In genomic region chr7:155743197-155743596, GRCh38 we compare ENCODE assay signal across 2 cellular contexts.
TF ChIP-seq lines count a peak whose summit lies in the region.

No MANE protein-coding gene starts in this region.

TF ChIP-seq in GM23338, 12 proteins besides CTCF, POLR2A, EP300 and RAD21:
- TF ChIP-seq ETS1 (IDR thresholded peaks at IDR 0.05) (no peak), JUNB (IDR thresholded peaks at IDR 0.05; ENCODE audit: unreplicated experiment) (no peak), CREB1 (CRISPR knock-in tag; IDR thresholded peaks at IDR 0.05; ENCODE audit: low read depth) (no peak), EZH2phosphoT487 (IDR thresholded peaks at IDR 0.05; ENCODE audit: unreplicated experiment) (no peak), NANOG (IDR thresholded peaks at IDR 0.05; ENCODE audit: borderline replicate concordance) (no peak), ZNF114 (CRISPR knock-in tag; IDR thresholded peaks at IDR 0.05) (no peak), POLR2AphosphoS5 (IDR thresholded peaks at IDR 0.05; ENCODE audit: low read depth) (no peak), STAT1 (IDR thresholded peaks at IDR 0.05; ENCODE audit: unreplicated experiment) (no peak), EZH2 (IDR thresholded peaks at IDR 0.05; ENCODE audit: low read depth, unreplicated experiment) (no peak), ZNF331 (CRISPR knock-in tag; IDR thresholded peaks at IDR 0.05; ENCODE audit: low read depth) (no peak)
- TF ChIP-seq, protein P1, sequence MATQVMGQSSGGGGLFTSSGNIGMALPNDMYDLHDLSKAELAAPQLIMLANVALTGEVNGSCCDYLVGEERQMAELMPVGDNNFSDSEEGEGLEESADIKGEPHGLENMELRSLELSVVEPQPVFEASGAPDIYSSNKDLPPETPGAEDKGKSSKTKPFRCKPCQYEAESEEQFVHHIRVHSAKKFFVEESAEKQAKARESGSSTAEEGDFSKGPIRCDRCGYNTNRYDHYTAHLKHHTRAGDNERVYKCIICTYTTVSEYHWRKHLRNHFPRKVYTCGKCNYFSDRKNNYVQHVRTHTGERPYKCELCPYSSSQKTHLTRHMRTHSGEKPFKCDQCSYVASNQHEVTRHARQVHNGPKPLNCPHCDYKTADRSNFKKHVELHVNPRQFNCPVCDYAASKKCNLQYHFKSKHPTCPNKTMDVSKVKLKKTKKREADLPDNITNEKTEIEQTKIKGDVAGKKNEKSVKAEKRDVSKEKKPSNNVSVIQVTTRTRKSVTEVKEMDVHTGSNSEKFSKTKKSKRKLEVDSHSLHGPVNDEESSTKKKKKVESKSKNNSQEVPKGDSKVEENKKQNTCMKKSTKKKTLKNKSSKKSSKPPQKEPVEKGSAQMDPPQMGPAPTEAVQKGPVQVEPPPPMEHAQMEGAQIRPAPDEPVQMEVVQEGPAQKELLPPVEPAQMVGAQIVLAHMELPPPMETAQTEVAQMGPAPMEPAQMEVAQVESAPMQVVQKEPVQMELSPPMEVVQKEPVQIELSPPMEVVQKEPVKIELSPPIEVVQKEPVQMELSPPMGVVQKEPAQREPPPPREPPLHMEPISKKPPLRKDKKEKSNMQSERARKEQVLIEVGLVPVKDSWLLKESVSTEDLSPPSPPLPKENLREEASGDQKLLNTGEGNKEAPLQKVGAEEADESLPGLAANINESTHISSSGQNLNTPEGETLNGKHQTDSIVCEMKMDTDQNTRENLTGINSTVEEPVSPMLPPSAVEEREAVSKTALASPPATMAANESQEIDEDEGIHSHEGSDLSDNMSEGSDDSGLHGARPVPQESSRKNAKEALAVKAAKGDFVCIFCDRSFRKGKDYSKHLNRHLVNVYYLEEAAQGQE (IDR thresholded peaks at IDR 0.05; ENCODE audit: unreplicated experiment): no peak
- TF ChIP-seq, protein P2, sequence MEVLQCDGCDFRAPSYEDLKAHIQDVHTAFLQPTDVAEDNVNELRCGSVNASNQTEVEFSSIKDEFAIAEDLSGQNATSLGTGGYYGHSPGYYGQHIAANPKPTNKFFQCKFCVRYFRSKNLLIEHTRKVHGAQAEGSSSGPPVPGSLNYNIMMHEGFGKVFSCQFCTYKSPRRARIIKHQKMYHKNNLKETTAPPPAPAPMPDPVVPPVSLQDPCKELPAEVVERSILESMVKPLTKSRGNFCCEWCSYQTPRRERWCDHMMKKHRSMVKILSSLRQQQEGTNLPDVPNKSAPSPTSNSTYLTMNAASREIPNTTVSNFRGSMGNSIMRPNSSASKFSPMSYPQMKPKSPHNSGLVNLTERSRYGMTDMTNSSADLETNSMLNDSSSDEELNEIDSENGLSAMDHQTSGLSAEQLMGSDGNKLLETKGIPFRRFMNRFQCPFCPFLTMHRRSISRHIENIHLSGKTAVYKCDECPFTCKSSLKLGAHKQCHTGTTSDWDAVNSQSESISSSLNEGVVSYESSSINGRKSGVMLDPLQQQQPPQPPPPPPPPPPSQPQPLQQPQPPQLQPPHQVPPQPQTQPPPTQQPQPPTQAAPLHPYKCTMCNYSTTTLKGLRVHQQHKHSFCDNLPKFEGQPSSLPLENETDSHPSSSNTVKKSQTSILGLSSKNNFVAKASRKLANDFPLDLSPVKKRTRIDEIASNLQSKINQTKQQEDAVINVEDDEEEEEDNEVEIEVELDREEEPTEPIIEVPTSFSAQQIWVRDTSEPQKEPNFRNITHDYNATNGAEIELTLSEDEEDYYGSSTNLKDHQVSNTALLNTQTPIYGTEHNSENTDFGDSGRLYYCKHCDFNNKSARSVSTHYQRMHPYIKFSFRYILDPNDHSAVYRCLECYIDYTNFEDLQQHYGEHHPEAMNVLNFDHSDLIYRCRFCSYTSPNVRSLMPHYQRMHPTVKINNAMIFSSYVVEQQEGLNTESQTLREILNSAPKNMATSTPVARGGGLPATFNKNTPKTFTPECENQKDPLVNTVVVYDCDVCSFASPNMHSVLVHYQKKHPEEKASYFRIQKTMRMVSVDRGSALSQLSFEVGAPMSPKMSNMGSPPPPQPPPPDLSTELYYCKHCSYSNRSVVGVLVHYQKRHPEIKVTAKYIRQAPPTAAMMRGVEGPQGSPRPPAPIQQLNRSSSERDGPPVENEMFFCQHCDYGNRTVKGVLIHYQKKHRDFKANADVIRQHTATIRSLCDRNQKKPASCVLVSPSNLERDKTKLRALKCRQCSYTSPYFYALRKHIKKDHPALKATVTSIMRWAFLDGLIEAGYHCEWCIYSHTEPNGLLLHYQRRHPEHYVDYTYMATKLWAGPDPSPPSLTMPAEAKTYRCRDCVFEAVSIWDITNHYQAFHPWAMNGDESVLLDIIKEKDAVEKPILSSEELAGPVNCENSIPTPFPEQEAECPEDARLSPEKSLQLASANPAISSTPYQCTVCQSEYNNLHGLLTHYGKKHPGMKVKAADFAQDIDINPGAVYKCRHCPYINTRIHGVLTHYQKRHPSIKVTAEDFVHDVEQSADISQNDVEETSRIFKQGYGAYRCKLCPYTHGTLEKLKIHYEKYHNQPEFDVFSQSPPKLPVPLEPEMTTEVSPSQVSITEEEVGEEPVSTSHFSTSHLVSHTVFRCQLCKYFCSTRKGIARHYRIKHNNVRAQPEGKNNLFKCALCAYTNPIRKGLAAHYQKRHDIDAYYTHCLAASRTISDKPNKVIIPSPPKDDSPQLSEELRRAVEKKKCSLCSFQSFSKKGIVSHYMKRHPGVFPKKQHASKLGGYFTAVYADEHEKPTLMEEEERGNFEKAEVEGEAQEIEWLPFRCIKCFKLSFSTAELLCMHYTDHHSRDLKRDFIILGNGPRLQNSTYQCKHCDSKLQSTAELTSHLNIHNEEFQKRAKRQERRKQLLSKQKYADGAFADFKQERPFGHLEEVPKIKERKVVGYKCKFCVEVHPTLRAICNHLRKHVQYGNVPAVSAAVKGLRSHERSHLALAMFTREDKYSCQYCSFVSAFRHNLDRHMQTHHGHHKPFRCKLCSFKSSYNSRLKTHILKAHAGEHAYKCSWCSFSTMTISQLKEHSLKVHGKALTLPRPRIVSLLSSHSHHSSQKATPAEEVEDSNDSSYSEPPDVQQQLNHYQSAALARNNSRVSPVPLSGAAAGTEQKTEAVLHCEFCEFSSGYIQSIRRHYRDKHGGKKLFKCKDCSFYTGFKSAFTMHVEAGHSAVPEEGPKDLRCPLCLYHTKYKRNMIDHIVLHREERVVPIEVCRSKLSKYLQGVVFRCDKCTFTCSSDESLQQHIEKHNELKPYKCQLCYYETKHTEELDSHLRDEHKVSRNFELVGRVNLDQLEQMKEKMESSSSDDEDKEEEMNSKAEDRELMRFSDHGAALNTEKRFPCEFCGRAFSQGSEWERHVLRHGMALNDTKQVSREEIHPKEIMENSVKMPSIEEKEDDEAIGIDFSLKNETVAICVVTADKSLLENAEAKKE (CRISPR knock-in tag; IDR thresholded peaks at IDR 0.05): no peak

TF ChIP-seq in GM12878, 131 proteins besides CTCF, POLR2A, EP300 and RAD21:
- TF ChIP-seq TCF12 (IDR thresholded peaks at IDR 0.05; ENCODE audit: low read depth, low read length) (no peak), GATAD2B (conservative IDR thresholded peaks at IDR 0.05; ENCODE audit: low read depth) (no peak), SMAD5 (IDR thresholded peaks at IDR 0.05; ENCODE audit: low read depth) (no peak), IRF3 (IDR thresholded peaks at IDR 0.05) (no peak), BHLHE40 (IDR thresholded peaks at IDR 0.05; ENCODE audit: borderline replicate concordance in 1 of 2, low read depth in 2 of 2, low read length in 1 of 2) (no peak), MXI1 (IDR thresholded peaks at IDR 0.05; ENCODE audit: low read depth, low read length) (no peak), CBFB (IDR thresholded peaks at IDR 0.05; ENCODE audit: low read depth) (no peak)
TF ChIP-seq in GM12878: peak in this region for 0.
